In genomic region chr6:47103931-47104330, GRCh38 we compare ENCODE assay signal across 1 cellular context.
TF ChIP-seq lines count a peak whose summit lies in the region.

No MANE protein-coding gene starts in this region.

TF ChIP-seq in HepG2, 621 proteins besides CTCF, POLR2A, EP300 and RAD21:
- TF ChIP-seq GPBP1L1 (CRISPR knock-in tag; IDR thresholded peaks at IDR 0.05) (no peak), YEATS2 (CRISPR knock-in tag; IDR thresholded peaks at IDR 0.05; ENCODE audit: borderline replicate concordance) (no peak), JARID2 (CRISPR knock-in tag; IDR thresholded peaks at IDR 0.05; ENCODE audit: insufficient replicate concordance) (no peak), CBX5 (CRISPR knock-in tag; IDR thresholded peaks at IDR 0.05; ENCODE audit: borderline replicate concordance) (no peak)
TF ChIP-seq in HepG2: peak in this region for 0.
